Comparison of ENCODE assay signal across 15 cellular contexts in the genomic region with DNA sequence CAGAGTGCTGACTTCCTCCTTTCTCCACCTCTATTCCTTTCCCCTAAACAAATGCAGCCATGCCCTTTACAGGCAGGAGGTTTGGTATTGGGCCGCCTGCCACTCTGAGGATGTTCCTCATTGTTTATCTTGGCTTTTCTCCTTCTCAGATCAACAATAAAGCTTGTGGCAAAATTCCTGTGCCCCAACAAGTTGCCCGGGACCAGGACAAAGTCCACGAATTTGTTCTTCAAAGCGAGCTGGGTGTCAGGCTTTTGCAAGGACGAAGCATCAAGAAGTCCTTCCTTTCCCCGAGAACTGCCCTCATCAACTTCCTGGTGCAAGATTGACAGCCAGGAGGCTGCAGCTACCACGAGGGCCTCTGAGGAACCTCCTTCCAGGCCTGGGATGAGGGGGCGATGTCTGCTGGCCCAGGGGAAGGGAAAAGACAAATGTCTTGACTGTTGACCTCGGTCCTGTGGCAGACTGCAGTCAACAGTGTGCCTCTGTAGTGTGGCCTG. TPM values are rescaled to one million over a fixed set of nuclear protein-coding genes. Genes with fewer than 3 reads are reported as not detected.
A peak's percentile ranks its signal among the peaks of the same experiment; 100 is the strongest.
DNase-seq lines count a peak whose midpoint lies in the region; ATAC-seq and TF ChIP-seq lines count a peak whose summit lies in the region.
"Had no signal": no experiment of that assay in that cellular context is flagged by ENCODE, and none has a peak within 500 bp of the region (broad histone marks: within the 10 kb centered on the region; RNA-seq: fewer than 3 reads in every experiment).

No MANE protein-coding gene starts in this region.

- peak overlapping the region; percentile 17 for H3K27ac Mint-ChIP-seq in endodermal cell

- TF ChIP-seq CTCF in LNCaP clone FGC (IDR thresholded peaks at IDR 0.05; ENCODE audit: control insufficient read depth, extremely low read depth, insufficient read depth) (no peak), endodermal cell (conservative IDR thresholded peaks at IDR 0.05) (no peak), osteoblast (IDR thresholded peaks at IDR 0.05; ENCODE audit: extremely low read depth, low read depth, low read length) (no peak)

- no peaks in the 10 kb centered on the region for H3K9me3 Mint-ChIP-seq in endodermal cell

- peaks cover 18% of the 10 kb centered on the region for H3K36me3 Mint-ChIP-seq in endodermal cell (ENCODE audit: low read depth)

- peaks cover 0 to 24% (median 7%) of the 10 kb centered on the region in 11 experiments; a peak in 9 of 22 replicates for H3K36me3 ChIP-seq in BLaER1 treated with 17β-estradiol and CSF1 and Interleukin-3, amounts not matched to agents 10 nM and 100 nM
- H3K36me3 ChIP-seq in endodermal cell (ENCODE audit: control insufficient read depth, insufficient read depth, low read length) (peaks cover 16% of the 10 kb centered on the region), osteoblast (ENCODE audit: insufficient read depth, low read length) (no peaks in the 10 kb centered on the region)
- H3K36me3 ChIP-seq: BE2C had no signal

- peaks cover 5% of the 10 kb centered on the region for H3K4me1 Mint-ChIP-seq in endodermal cell

- H3K27me3 Mint-ChIP-seq in endodermal cell (ENCODE audit: insufficient read depth), result no peaks in the 10 kb centered on the region

- peaks cover 15 to 62% (median 51%) of the 10 kb centered on the region in 11 experiments; a peak in 21 of 22 replicates for H3K27me3 ChIP-seq in BLaER1 treated with 17β-estradiol and CSF1 and Interleukin-3, amounts not matched to agents 10 nM and 100 nM
- H3K27me3 ChIP-seq in endodermal cell (ENCODE audit: control insufficient read depth, insufficient read depth, low read length, poor library complexity, severe bottlenecking), result no peaks in the 10 kb centered on the region
- no peaks in the 10 kb centered on the region for H3K27me3 ChIP-seq in osteoblast (ENCODE audit: insufficient read depth, low read length)
- H3K27me3 ChIP-seq: BE2C had no signal

- DNase-seq in LNCaP clone FGC (ENCODE audit: low read depth), result peak; percentile 97
- peak; percentile 19 for DNase-seq in endodermal cell
- no peak for DNase-seq in osteoblast (ENCODE audit: insufficient read length, low spot score, missing footprints)
- DNase-seq in NK-92 (lab: John Stamatoyannopoulos, UW; ENCODE audit: unreplicated experiment), result no peak
- DNase-seq: activated CD4-positive, CD25-positive, alpha-beta regulatory T cell; amniotic stem cell; effector CD8-positive, alpha-beta T cell; NK-92 treated with Interleukin-12 subunit alpha and Interleukin-12 subunit beta, amount 100 ng/mL, for 24 hours; occipital lobe had no signal

- ATAC-seq in HG02885 (IDR thresholded peaks at IDR 0.05; ENCODE audit: poor library complexity, unreplicated experiment) (no peak), GM18909 (IDR thresholded peaks at IDR 0.05; ENCODE audit: poor library complexity, unreplicated experiment) (no peak), HG03460 (IDR thresholded peaks at IDR 0.05; ENCODE audit: unreplicated experiment) (no peak)

- no peaks in the 10 kb centered on the region for H3K9me3 ChIP-seq in BLaER1 treated with 17β-estradiol and CSF1 and Interleukin-3, amounts not matched to agents 10 nM and 100 nM (replicated peaks in 1 of 11)
- H3K9me3 ChIP-seq in endodermal cell (ENCODE audit: control insufficient read depth, low read length) (no peaks in the 10 kb centered on the region), osteoblast (ENCODE audit: low read depth, low read length) (no peaks in the 10 kb centered on the region)
- H3K9me3 ChIP-seq: BE2C had no signal

- peak overlapping the region in 7 of 11 experiments; percentile 24 to 62 (median 44); a peak in 9 of 22 replicates for H3K9ac ChIP-seq in BLaER1 treated with 17β-estradiol and CSF1 and Interleukin-3, amounts not matched to agents 10 nM and 100 nM
- H3K9ac ChIP-seq in endodermal cell (ENCODE audit: extremely low read depth, low read length, poor library complexity, severe bottlenecking), result no peak overlapping the region

- H4K20me1 ChIP-seq in BLaER1 treated with 17β-estradiol and CSF1 and Interleukin-3, amounts not matched to agents 10 nM and 100 nM, result peaks cover 0 to 84% (median 53%) of the 10 kb centered on the region in 11 experiments; a peak in 19 of 22 replicates
- no peaks in the 10 kb centered on the region for H4K20me1 ChIP-seq in osteoblast (ENCODE audit: insufficient read depth, low read length)

- no peak overlapping the region for H2AFZ ChIP-seq in osteoblast (ENCODE audit: low read length)

- H3K79me2 ChIP-seq in osteoblast (ENCODE audit: insufficient read depth, low read length), result no peaks in the 10 kb centered on the region

- H3K4me2 ChIP-seq in BLaER1 treated with 17β-estradiol and CSF1 and Interleukin-3, amounts not matched to agents 10 nM and 100 nM, result peak overlapping the region; percentile 73 to 96 (median 92)
- H3K4me2 ChIP-seq in osteoblast (ENCODE audit: insufficient read depth, low read length), result no peak overlapping the region

- peak overlapping the region in 9 of 11 experiments; percentile 3 to 82 (median 66); a peak in 17 of 22 replicates for H3K27ac ChIP-seq in BLaER1 treated with 17β-estradiol and CSF1 and Interleukin-3, amounts not matched to agents 10 nM and 100 nM
- H3K27ac ChIP-seq in endodermal cell (ENCODE audit: low read depth, low read length) (no peak overlapping the region), osteoblast (ENCODE audit: low read depth, low read length) (peak overlapping the region; percentile 36)
- H3K27ac ChIP-seq: SK-N-MC had no signal

- H3K4me3 Mint-ChIP-seq in endodermal cell, result no peak overlapping the region

- WGBS in endodermal cell (ENCODE audit: insufficient coverage in 1 of 2, insufficient read length in 1 of 2), 2 experiments, result 91 to 94% methylated on average over 7 to 9 of the region's 9 CpGs

- peaks cover 47 to 77% (median 70%) of the 10 kb centered on the region in 10 experiments for H3K4me1 ChIP-seq in BLaER1 treated with 17β-estradiol and CSF1 and Interleukin-3, amounts not matched to agents 10 nM and 100 nM
- H3K4me1 ChIP-seq in endodermal cell (ENCODE audit: control insufficient read depth, insufficient read depth, low read length) (peaks cover 3% of the 10 kb centered on the region), osteoblast (ENCODE audit: insufficient read depth, low read length) (peaks cover 48% of the 10 kb centered on the region)

- H3K4me3 ChIP-seq in BLaER1 treated with 17β-estradiol and CSF1 and Interleukin-3, amounts not matched to agents 10 nM and 100 nM, result peak overlapping the region in 1 of 10 experiments; percentile 48; a peak in 2 of 20 replicates
- H3K4me3 ChIP-seq in LNCaP clone FGC (ENCODE audit: low read depth, low read length) (no peak overlapping the region), endodermal cell (ENCODE audit: low read length) (no peak overlapping the region), osteoblast (ENCODE audit: insufficient read depth, low read length) (no peak overlapping the region)
- H3K4me3 ChIP-seq: SK-N-MC had no signal

RNA-seq across cellular contexts. Expression of gene LIMD1, which starts 47.3 kb away (rescaled TPM):
- total RNA-seq in endodermal cell, result 10 to 100 TPM; 30.9 to 33.4 TPM
- polyA plus RNA-seq in endodermal cell (2013, experiment 1 of 2), result 16.5 TPM
- 12.0 TPM for polyA plus RNA-seq in endodermal cell (2013, experiment 2 of 2)
- total RNA-seq in osteoblast, result 14.4 and 17.4 TPM in 2 replicates

Comparison
In these comparisons a context has a peak if more than half of its experiments do, and no peak if none do; other contexts are left out.
1. DNase-seq: peak in LNCaP clone FGC (single experiment) and endodermal cell (single experiment); none in osteoblast (single experiment) and NK-92 (single experiment).